ENCODE assay signal across 9 cellular contexts in the genomic region with DNA sequence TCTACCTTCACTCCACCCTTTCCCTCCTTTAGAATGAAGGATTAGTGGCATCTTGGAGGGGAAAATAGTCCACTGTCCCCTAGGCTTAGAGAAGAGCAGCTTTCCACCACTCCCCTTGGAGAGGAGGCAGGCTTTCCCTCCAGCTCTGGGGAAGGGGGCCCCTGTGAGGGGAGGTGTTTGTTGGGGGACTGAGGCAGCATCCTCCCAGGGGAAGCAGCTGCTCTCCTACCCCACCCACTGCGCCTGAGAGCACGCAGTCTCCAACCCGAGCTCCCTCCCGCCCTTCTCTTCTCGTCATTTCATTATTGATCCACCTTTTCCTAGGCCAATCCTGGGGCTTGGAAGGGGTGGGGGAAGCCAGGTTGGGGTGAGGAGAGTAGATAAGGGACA. TPM values are rescaled to one million over a fixed set of nuclear protein-coding genes. Genes with fewer than 3 reads are reported as not detected.
A peak's percentile ranks its signal among the peaks of the same experiment; 100 is the strongest.
DNase-seq lines count a peak whose midpoint lies in the region; ATAC-seq, FAIRE-seq and TF ChIP-seq lines count a peak whose summit lies in the region.
"Had no signal": no experiment of that assay in that cellular context is flagged by ENCODE, and none has a peak within 500 bp of the region (broad histone marks: within the 10 kb centered on the region; RNA-seq: fewer than 3 reads in every experiment).

No MANE protein-coding gene starts in this region.

- H3K4me1 ChIP-seq in cardiac muscle cell (ENCODE audit: low read depth) (peaks cover 24% of the 10 kb centered on the region), SJCRH30 (peaks cover 3% of the 10 kb centered on the region), HepG2 (ENCODE audit: insufficient read depth, low read length) (peaks cover 62% of the 10 kb centered on the region)

- H3K4me3 ChIP-seq in cardiac muscle cell (peak overlapping the region; percentile 99), SJCRH30 (peak overlapping the region; percentile 98), HepG2 (replicated peaks in 1 of 3; ENCODE audit: insufficient read depth in 1 of 3, low read depth in 2 of 3, low read length in 3 of 3) (peak overlapping the region; percentile 90 to 97 (median 92))

- DNase-seq in cardiac muscle cell (ENCODE audit: low read depth in 1 of 2, low spot score in 1 of 2) (peak in 1 of 2 donors; percentile 38), Right ventricle myocardium superior (no peak), SJCRH30 (peak; percentile 58 to 64), MCF 10A (ENCODE audit: unreplicated experiment) (peak; percentile 22), HepG2 (ENCODE audit: low spot score) (peak; percentile 51), amniotic stem cell (lab: John Stamatoyannopoulos, UW) (no peak)
- peak in 2 of 3 experiments; percentile 9 to 33 for DNase-seq in stimulated activated CD4-positive, alpha-beta T cell treated with anti-CD3 and anti-CD28 coated beads, TNF-alpha, amount 100 ng/mL, for 24 hours (ENCODE audit: low read depth in 3 of 3)

- H3K27me3 Mint-ChIP-seq in MCF 10A (ENCODE audit: insufficient read depth, unreplicated experiment): no peaks in the 10 kb centered on the region

- H3K79me2 ChIP-seq in HepG2 (ENCODE audit: insufficient read depth, low read length): peaks cover 62% of the 10 kb centered on the region

- no peak for TF ChIP-seq POLR2A in HepG2 (IDR thresholded peaks at IDR 0.05; ENCODE audit: insufficient read depth in 1 of 2, low read depth in 2 of 2, low read length in 2 of 2)

- H3K27ac Mint-ChIP-seq in MCF 10A (ENCODE audit: low read depth, unreplicated experiment): peak overlapping the region; percentile 71

- no peaks in the 10 kb centered on the region for H3K9me3 Mint-ChIP-seq in MCF 10A (ENCODE audit: unreplicated experiment)

- POLR2A ChIA-PET in MCF 10A (lab: Yijun Ruan, JAX) (interaction anchor here (0.7 to 3.2 kb wide), 10 partner anchors 9 to 77 kb away, joined by 3 to 31 read pairs (median 3); a partner anchor contains a TSS), HepG2 (lab: Yijun Ruan, JAX) (no interaction called here)

- TF ChIP-seq RAD21 in HepG2 (CRISPR knock-in tag; IDR thresholded peaks at IDR 0.05): no peak

- intact Hi-C loops in Right ventricle myocardium superior (cut with DNase I) (loop anchor here (5.0 to 10.0 kb wide), 2 partner anchors 35 to 47 kb away; a partner anchor contains a TSS), MCF 10A (cut with micrococcal nuclease) (loop anchor here (1.0 to 2.0 kb wide), 2 partner anchors 36 to 51 kb away; a partner anchor contains a TSS), HepG2 (cut with micrococcal nuclease; ENCODE audit: unreplicated experiment) (loop anchor here (2.0 kb wide), 1 partner anchor 51 kb away; no protein-coding TSS in a partner anchor)

- no peak overlapping the region for H2AFZ ChIP-seq in HepG2 (ENCODE audit: low read length)

- 0% methylated on average over 5 of the region's 5 CpGs for WGBS in HepG2 (ENCODE audit: low lambda C conversion rate)

- no peaks in the 10 kb centered on the region for H3K36me3 ChIP-seq in cardiac muscle cell
- peaks cover 3% of the 10 kb centered on the region; the same call in 1 of the 2 replicates for H3K36me3 ChIP-seq in SJCRH30
- peaks cover 0 to 1% of the 10 kb centered on the region in 2 experiments; a peak in 2 of 5 replicates for H3K36me3 ChIP-seq in HepG2 (replicated peaks in 1 of 2; ENCODE audit: control insufficient read depth in 1 of 2, insufficient read depth in 2 of 2, low read length in 2 of 2)

- H3K4me2 ChIP-seq in HepG2 (ENCODE audit: low read depth, low read length): peak overlapping the region; percentile 77

- peak overlapping the region; percentile 84 for H3K9ac ChIP-seq in HepG2 (ENCODE audit: insufficient read depth, low read depth, low read length)

- H3K4me3 Mint-ChIP-seq in MCF 10A (ENCODE audit: unreplicated experiment): peak overlapping the region; percentile 96

- no peaks in the 10 kb centered on the region for H3K36me3 Mint-ChIP-seq in MCF 10A (ENCODE audit: insufficient read depth, unreplicated experiment)

- H3K27ac ChIP-seq in cardiac muscle cell (peak overlapping the region; percentile 71), SJCRH30 (peak overlapping the region; percentile 75; the same call in 1 of the 2 replicates), HepG2 (ENCODE audit: extremely low read length, insufficient read depth, low read length) (peak overlapping the region; percentile 25)

- TF ChIP-seq CTCF in cardiac muscle cell (IDR thresholded peaks at IDR 0.05; ENCODE audit: low read depth, low read length): no peak
- no peak for TF ChIP-seq CTCF in MCF 10A (IDR thresholded peaks at IDR 0.05; ENCODE audit: unreplicated experiment)
- no peak for TF ChIP-seq CTCF in HepG2 (CRISPR knock-in tag; IDR thresholded peaks at IDR 0.05)

- FAIRE-seq in HepG2 (lab: Jason Lieb, UNC): no peak
- FAIRE-seq: islet of Langerhans had no signal

- peaks cover 47% of the 10 kb centered on the region for H3K4me1 Mint-ChIP-seq in MCF 10A (ENCODE audit: insufficient read depth, unreplicated experiment)

- CTCF ChIA-PET in MCF 10A (lab: Yijun Ruan, JAX) (interaction anchor here (0.6 kb wide), 1 partner anchor 10 kb away, joined by 3 read pairs; no protein-coding TSS in a partner anchor), HepG2 (lab: Yijun Ruan, JAX; ENCODE audit: low intra/inter-chr PET ratio, low total read pairs) (no interaction called here)

- TF ChIP-seq EP300 in HepG2 (IDR thresholded peaks at IDR 0.05; ENCODE audit: low read depth in 2 of 2, low read length in 2 of 2) (no peak), HepG2 (CRISPR knock-in tag; IDR thresholded peaks at IDR 0.05; ENCODE audit: borderline replicate concordance) (no peak)

- H3K27me3 ChIP-seq in cardiac muscle cell (no peaks in the 10 kb centered on the region), SJCRH30 (no peaks in the 10 kb centered on the region), HepG2 (ENCODE audit: control insufficient read depth in 1 of 2, insufficient read depth in 2 of 2, low read length in 2 of 2) (no peaks in the 10 kb centered on the region)

- peaks cover 45% of the 10 kb centered on the region for H4K20me1 ChIP-seq in HepG2 (ENCODE audit: insufficient read depth, low read length)

- no peak for ATAC-seq in Right ventricle myocardium superior (ENCODE audit: poor library complexity)
- ATAC-seq in HepG2: peak; percentile 52
- ATAC-seq in GM21360 (IDR thresholded peaks at IDR 0.05; ENCODE audit: unreplicated experiment): no peak

- in situ Hi-C loops in HepG2 (cut with HindIII; ENCODE audit: extremely low pct_ligation_motif_present, low pct_unique_long_range_greater_than_20kb): no loop called here

- BruUV-seq in MCF 10A (replicated peaks; lab: Mats Ljungman, UMichigan): no TSS peak
- BruUV-seq in HepG2 (replicated peaks; lab: Mats Ljungman, UMichigan): no TSS peak

- H3K9me3 ChIP-seq in cardiac muscle cell (ENCODE audit: low read depth) (no peaks in the 10 kb centered on the region), SJCRH30 (replicated peaks) (no peaks in the 10 kb centered on the region), HepG2 (ENCODE audit: low read length) (no peaks in the 10 kb centered on the region)

RNA-seq across cellular contexts. Expression of a gene that starts 1.4 kb away (rescaled TPM):
- total RNA-seq in cardiac muscle cell (23.4 and 48.2 TPM in 2 replicates), Right ventricle myocardium superior (23.6 TPM), MCF 10A (2022) (52.0 and 62.9 TPM in 2 replicates), HepG2 (2016; rRNA removed; fragmentation: Illumina TruSeq; extraction: Trizol) (20.0 and 26.2 TPM in 2 replicates)
- polyA plus RNA-seq in cardiac muscle cell (28.0 and 31.6 TPM in 2 replicates), HepG2 (2011; rRNA removed) (12.4 and 12.7 TPM in 2 replicates)
- total RNA-seq in SJCRH30 (2014; rRNA removed; shearing (Covaris generic)): 32.3 and 33.2 TPM in 2 replicates
- total RNA-seq in HepG2 (2016; cell fraction: cytosol; rRNA removed; fragmentation: Illumina TruSeq; extraction: Trizol; ENCODE audit: low read depth): 8.0 and 8.6 TPM in 2 replicates
- total RNA-seq in HepG2 (2016; cell fraction: insoluble cytoplasmic fraction; rRNA removed; fragmentation: Illumina TruSeq; extraction: Trizol): 19.8 and 22.3 TPM in 2 replicates
- 9.8 and 12.0 TPM in 2 replicates for total RNA-seq in HepG2 (2016; cell fraction: membrane; rRNA removed; fragmentation: Illumina TruSeq; extraction: Trizol)
- 62.9 and 67.9 TPM in 2 replicates for total RNA-seq in HepG2 (2016; cell fraction: nucleus; rRNA removed; fragmentation: Illumina TruSeq; extraction: Trizol)
- polyA plus RNA-seq in HepG2 (2011; cell fraction: cytosol; rRNA removed): 9.4 and 11.0 TPM in 2 replicates
- 53.6 and 54.8 TPM in 2 replicates for polyA plus RNA-seq in HepG2 (2011; cell fraction: nucleus; rRNA removed)
- 18.6 and 21.2 TPM in 2 replicates for polyA plus RNA-seq in HepG2 (2012)
- 1.8 and 2.3 TPM in 2 replicates for polyA plus RNA-seq in HepG2 (2016; cell fraction: cytosol; fragmentation: Illumina TruSeq; extraction: Trizol; ENCODE audit: low read depth)
- 14.1 and 14.7 TPM in 2 replicates for polyA plus RNA-seq in HepG2 (2016; cell fraction: insoluble cytoplasmic fraction; fragmentation: Illumina TruSeq; extraction: Trizol; ENCODE audit: low read depth)
- polyA plus RNA-seq in HepG2 (2016; cell fraction: membrane; fragmentation: Illumina TruSeq; extraction: Trizol; ENCODE audit: low read depth): 3.7 and 4.5 TPM in 2 replicates
- 53.1 and 68.2 TPM in 2 replicates for polyA plus RNA-seq in HepG2 (2016; cell fraction: nucleus; fragmentation: Illumina TruSeq; extraction: Trizol; ENCODE audit: insufficient read depth, low read depth)
- 54.0 and 71.0 TPM in 2 replicates for polyA minus RNA-seq in HepG2 (2011; rRNA and poly(A)+ RNA removed; ENCODE audit: low replicate concordance)
- 31.2 and 32.9 TPM in 2 replicates for polyA minus RNA-seq in HepG2 (2011; cell fraction: cytosol; rRNA and poly(A)+ RNA removed)
- polyA minus RNA-seq in HepG2 (2011; cell fraction: nucleus; rRNA and poly(A)+ RNA removed): 121 and 138 TPM in 2 replicates

RNA-seq across cellular contexts. Expression of a gene that starts 36.3 kb away (rescaled TPM):
- total RNA-seq in cardiac muscle cell (65.3 and 90.5 TPM in 2 replicates), Right ventricle myocardium superior (748 TPM), MCF 10A (2022) (197 and 210 TPM in 2 replicates), HepG2 (2016; rRNA removed; fragmentation: Illumina TruSeq; extraction: Trizol) (320 and 408 TPM in 2 replicates)
- polyA plus RNA-seq in cardiac muscle cell (734 and 884 TPM in 2 replicates), HepG2 (2011; rRNA removed) (209 and 260 TPM in 2 replicates)
- 165 and 191 TPM in 2 replicates for total RNA-seq in SJCRH30 (2014; rRNA removed; shearing (Covaris generic))
- 159 and 171 TPM in 2 replicates for total RNA-seq in HepG2 (2016; cell fraction: cytosol; rRNA removed; fragmentation: Illumina TruSeq; extraction: Trizol; ENCODE audit: low read depth)
- 349 and 437 TPM in 2 replicates for total RNA-seq in HepG2 (2016; cell fraction: insoluble cytoplasmic fraction; rRNA removed; fragmentation: Illumina TruSeq; extraction: Trizol)
- 200 and 226 TPM in 2 replicates for total RNA-seq in HepG2 (2016; cell fraction: membrane; rRNA removed; fragmentation: Illumina TruSeq; extraction: Trizol)
- total RNA-seq in HepG2 (2016; cell fraction: nucleus; rRNA removed; fragmentation: Illumina TruSeq; extraction: Trizol): 118 TPM in 2 replicates
- 224 and 232 TPM in 2 replicates for polyA plus RNA-seq in HepG2 (2011; cell fraction: cytosol; rRNA removed)
- 34.3 and 48.4 TPM in 2 replicates for polyA plus RNA-seq in HepG2 (2011; cell fraction: nucleus; rRNA removed)
- polyA plus RNA-seq in HepG2 (2012): 196 and 279 TPM in 2 replicates
- polyA plus RNA-seq in HepG2 (2016; cell fraction: cytosol; fragmentation: Illumina TruSeq; extraction: Trizol; ENCODE audit: low read depth): 199 and 242 TPM in 2 replicates
- polyA plus RNA-seq in HepG2 (2016; cell fraction: insoluble cytoplasmic fraction; fragmentation: Illumina TruSeq; extraction: Trizol; ENCODE audit: low read depth): 446 and 519 TPM in 2 replicates
- polyA plus RNA-seq in HepG2 (2016; cell fraction: membrane; fragmentation: Illumina TruSeq; extraction: Trizol; ENCODE audit: low read depth): 199 and 264 TPM in 2 replicates
- 242 and 264 TPM in 2 replicates for polyA plus RNA-seq in HepG2 (2016; cell fraction: nucleus; fragmentation: Illumina TruSeq; extraction: Trizol; ENCODE audit: insufficient read depth, low read depth)
- 36.3 and 59.5 TPM in 2 replicates for polyA minus RNA-seq in HepG2 (2011; rRNA and poly(A)+ RNA removed; ENCODE audit: low replicate concordance)
- polyA minus RNA-seq in HepG2 (2011; cell fraction: cytosol; rRNA and poly(A)+ RNA removed): 41.8 and 56.3 TPM in 2 replicates
- polyA minus RNA-seq in HepG2 (2011; cell fraction: nucleus; rRNA and poly(A)+ RNA removed): 17.0 and 20.9 TPM in 2 replicates

Comparison
In these comparisons a context has a peak if more than half of its experiments do, and no peak if none do; other contexts are left out.
1. DNase-seq: peak in SJCRH30 (2 of 2), MCF 10A (single experiment), HepG2 (single experiment) and stimulated activated CD4-positive, alpha-beta T cell treated with anti-CD3 and anti-CD28 coated beads, TNF-alpha, amount 100 ng/mL, for 24 hours (2 of 3); none in Right ventricle myocardium superior (single experiment) and amniotic stem cell (single experiment).
2. H3K27ac ChIP-seq: peak in every context shown above with its lines; median percentile 75 in SJCRH30; 71 in cardiac muscle cell; 25 in HepG2.
3. Peak in every context shown above with its lines, with median percentiles within 50 percentile points of each other: H3K4me3 ChIP-seq.